In the genomic region with DNA sequence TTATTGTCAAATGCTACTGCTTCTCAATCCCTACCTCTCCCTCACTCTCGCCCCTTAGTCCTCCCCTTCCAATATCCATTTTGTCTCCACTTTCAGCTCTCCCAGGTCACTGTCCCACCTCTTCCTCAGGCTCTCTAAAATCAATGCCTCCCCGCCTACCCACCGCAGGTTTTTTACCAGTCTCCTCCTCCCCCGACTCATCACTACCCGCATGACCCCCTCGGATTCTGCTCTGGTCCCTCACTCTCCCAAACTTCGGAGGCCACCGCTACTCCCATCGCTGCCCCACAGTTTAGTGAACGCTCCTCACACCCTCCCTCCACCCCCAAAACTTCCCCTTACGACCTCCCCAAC, we compare ENCODE assay signal across 8 cellular contexts. TPM values are rescaled to one million over a fixed set of nuclear protein-coding genes. Genes with fewer than 3 reads are reported as not detected.
DNase-seq lines count a peak whose midpoint lies in the region; ATAC-seq, FAIRE-seq and TF ChIP-seq lines count a peak whose summit lies in the region.

No MANE protein-coding gene starts in this region.

- peaks cover 21% of the 10 kb centered on the region for H3K4me1 Mint-ChIP-seq in Calu3 (ENCODE audit: low read depth, unreplicated experiment)
- H3K4me1 Mint-ChIP-seq in T-helper 17 cell, result peaks cover 29% of the 10 kb centered on the region

- CTCF ChIA-PET in Calu3 (lab: Charles Lee), result interaction anchor here (0.9 kb wide), 1 partner anchor 479 kb away, joined by 3 read pairs; no protein-coding TSS in a partner anchor
- CTCF ChIA-PET in HEK293T (lab: Yijun Ruan, JAX), result interaction anchor here (0.6 to 1.4 kb wide), 7 partner anchors 12 to 1017 kb away, joined by 3 to 10 read pairs (median 4); no protein-coding TSS in a partner anchor
- CTCF ChIA-PET in H1 (lab: Charles Lee; ENCODE audit: partially characterized antibody), result interaction anchor here (0.6 to 1.4 kb wide), 7 partner anchors 11 to 659 kb away, joined by 3 to 5 read pairs (median 4); no protein-coding TSS in a partner anchor

- peak overlapping the region; percentile 81 for H3K4me3 Mint-ChIP-seq in Calu3 (ENCODE audit: low read depth, unreplicated experiment)
- H3K4me3 Mint-ChIP-seq in T-helper 17 cell, result peak overlapping the region; percentile 99

- peak overlapping the region; percentile 69 to 88 (median 82) for H3K4me3 ChIP-seq in H1 (ENCODE audit: extremely low read depth in 1 of 4, insufficient read depth in 2 of 4, low read depth in 3 of 4, low read length in 4 of 4)
- H3K4me3 ChIP-seq in mucosa of rectum (ENCODE audit: low read length in 2 of 2), result peak overlapping the region; percentile 79 to 84
- H3K4me3 ChIP-seq in aorta (ENCODE audit: low read length in 2 of 2), result peak overlapping the region; percentile 67 to 81

- no peaks in the 10 kb centered on the region for H3K27me3 ChIP-seq in H1 (replicated peaks in 1 of 4; ENCODE audit: control insufficient read depth in 3 of 4, extremely low read depth in 1 of 4, insufficient read depth in 3 of 4, low read length in 3 of 4)
- H3K27me3 ChIP-seq in mucosa of rectum (ENCODE audit: control insufficient read depth in 2 of 2, insufficient read depth in 2 of 2, low read length in 2 of 2), result no peaks in the 10 kb centered on the region
- H3K27me3 ChIP-seq in aorta (ENCODE audit: control insufficient read depth in 1 of 2, insufficient read depth in 2 of 2, low read length in 1 of 2), result no peaks in the 10 kb centered on the region

- no TSS peak for BruUV-seq in Calu3 (replicated peaks; lab: Mats Ljungman, UMichigan)

- peak overlapping the region; percentile 42 for H3K56ac ChIP-seq in H1 (replicated peaks; ENCODE audit: insufficient read length, low read depth, low read length)

- TF ChIP-seq CTCF in Calu3 (IDR thresholded peaks at IDR 0.05; ENCODE audit: unreplicated experiment) (no peak), H1 (IDR thresholded peaks at IDR 0.05; ENCODE audit: control extremely low read depth in 1 of 3, insufficient read depth in 1 of 3, low read depth in 1 of 3, low read length in 3 of 3) (no peak)

- no peak overlapping the region for H2BK15ac ChIP-seq in H1 (ENCODE audit: low read length)

- 0 out of 8 replicates have a peak, but pooled peaks cover 0 to 3% (median 0%) of the 10 kb centered on the region in 4 experiments for H3K36me3 ChIP-seq in H1 (ENCODE audit: control insufficient read depth in 2 of 4, insufficient read depth in 4 of 4, low read length in 3 of 4)
- no peaks in the 10 kb centered on the region for H3K36me3 ChIP-seq in mucosa of rectum (ENCODE audit: control insufficient read depth in 2 of 2, insufficient read depth in 2 of 2, low read length in 2 of 2)
- H3K36me3 ChIP-seq in aorta (ENCODE audit: control insufficient read depth in 1 of 2, insufficient read depth in 2 of 2, low read length in 1 of 2), result no peaks in the 10 kb centered on the region

- peaks cover 3% of the 10 kb centered on the region; the same call in 1 of the 2 replicates for H3K23me2 ChIP-seq in H1 (ENCODE audit: low read depth, low read length)

- H4K91ac ChIP-seq in H1 (replicated peaks; ENCODE audit: insufficient read length, low read length), result peak overlapping the region; percentile 96

- no peak for DNase-seq in Calu3
- DNase-seq in HEK293T (ENCODE audit: extremely low spot score), result peak; percentile 12
- peak in 1 of 3 donors; percentile 29 for DNase-seq in T-helper 17 cell
- no peak for DNase-seq in H1 (ENCODE audit: low read depth in 1 of 2, low spot score in 2 of 2)
- DNase-seq in aorta, result no peak
- DNase-seq in cerebellar cortex (ENCODE audit: low spot score), result no peak

- H2BK20ac ChIP-seq in H1 (ENCODE audit: low read length), result no peak overlapping the region

- H3K9ac ChIP-seq in H1 (replicated peaks in 1 of 4; ENCODE audit: extremely low read depth in 1 of 4, low read depth in 3 of 4, low read length in 3 of 4) (peak overlapping the region; percentile 8 to 87 (median 80)), mucosa of rectum (ENCODE audit: low read depth in 1 of 2, low read length in 2 of 2) (peak overlapping the region; percentile 83 to 85)

- no peak overlapping the region; the same call in 1 of the 2 replicates for H4K8ac ChIP-seq in H1 (ENCODE audit: extremely low read depth, insufficient read depth, low read length)

- peaks cover 0 to 4% of the 10 kb centered on the region in 2 experiments for H4K20me1 ChIP-seq in H1 (replicated peaks in 1 of 2; ENCODE audit: control insufficient read depth in 1 of 2, insufficient read depth in 2 of 2, low read length in 2 of 2)

- H3K9me3 ChIP-seq in T-helper 17 cell (ENCODE audit: control insufficient read depth, low read length, poor library complexity, severe bottlenecking) (no peaks in the 10 kb centered on the region), H1 (ENCODE audit: insufficient read depth in 2 of 2, low read depth in 1 of 2, low read length in 1 of 2) (no peaks in the 10 kb centered on the region), mucosa of rectum (ENCODE audit: control insufficient read depth in 2 of 2, low read length in 2 of 2) (no peaks in the 10 kb centered on the region), aorta (ENCODE audit: control insufficient read depth, low read length) (no peaks in the 10 kb centered on the region)

- H3K4me2 ChIP-seq in H1 (ENCODE audit: insufficient read depth in 1 of 2, low read depth in 2 of 2, low read length in 2 of 2), result peak overlapping the region; percentile 66 to 79

- WGBS in H1 (ENCODE audit: extremely low coverage in 1 of 2, insufficient coverage in 1 of 2, insufficient read length in 1 of 2, insufficient replicate concordance in 2 of 2, low coverage in 1 of 2, low lambda C conversion rate in 2 of 2, missing lambda C conversion rate in 1 of 2), 2 experiments, result 3% methylated on average over 5 of the region's 11 CpGs; no CpG with 5 or more reads in 1 of the 2 experiments
- WGBS in aorta, 2 donors, result 0 to 1% methylated on average over 11 of the region's 11 CpGs

- FAIRE-seq in H1 (lab: Jason Lieb, UNC), result no peak

- H3K36me3 Mint-ChIP-seq in Calu3 (ENCODE audit: insufficient read depth, unreplicated experiment) (peaks cover 14% of the 10 kb centered on the region), T-helper 17 cell (ENCODE audit: low read depth) (peaks cover 7% of the 10 kb centered on the region)

- H2BK5ac ChIP-seq in H1 (ENCODE audit: low read depth, low read length), result peak overlapping the region; percentile 90

- no peaks in the 10 kb centered on the region for H3K9me3 Mint-ChIP-seq in Calu3 (ENCODE audit: low read depth, unreplicated experiment)

- POLR2A ChIA-PET in HEK293T (lab: Yijun Ruan, JAX) (interaction anchor here (1.0 to 3.8 kb wide), 8 partner anchors 9 to 115 kb away, joined by 3 to 14 read pairs (median 3); no protein-coding TSS in a partner anchor), H1 (lab: Charles Lee; ENCODE audit: partially characterized antibody) (interaction anchor here (0.7 to 2.0 kb wide), 8 partner anchors 10 to 179 kb away, joined by 3 to 12 read pairs (median 3); no protein-coding TSS in a partner anchor)

- 0 out of 2 replicates have a peak, but pooled peaks cover 2% of the 10 kb centered on the region for H3K79me1 ChIP-seq in H1 (ENCODE audit: low read depth, low read length)

- peaks cover 0 to 49% of the 10 kb centered on the region in 2 experiments; a peak in 2 of 4 replicates for H3K79me2 ChIP-seq in H1 (ENCODE audit: control insufficient read depth in 1 of 2, insufficient read depth in 2 of 2, low read length in 2 of 2)

- no peak for TF ChIP-seq EP300 in H1 (IDR thresholded peaks at IDR 0.05; ENCODE audit: borderline replicate concordance in 1 of 2, low read depth in 2 of 2, low read length in 2 of 2)

- TF ChIP-seq RAD21 in H1 (IDR thresholded peaks at IDR 0.05 in 1 of 2, conservative IDR thresholded peaks at IDR 0.05 in 1 of 2; ENCODE audit: low read depth in 2 of 2, low read length in 2 of 2), result no peak

- ATAC-seq in T-helper 17 cell, result peak; percentile 6
- ATAC-seq in aorta (ENCODE audit: low FRiP score), result no peak
- ATAC-seq in HG03175 (IDR thresholded peaks at IDR 0.05; ENCODE audit: unreplicated experiment), result no peak

- H3K27ac Mint-ChIP-seq in Calu3 (ENCODE audit: unreplicated experiment), result peak overlapping the region; percentile 41
- H3K27ac Mint-ChIP-seq in T-helper 17 cell, result peak overlapping the region; percentile 98

- H2BK12ac ChIP-seq in H1 (ENCODE audit: low read depth, low read length), result 0 out of 2 replicates have a peak overlapping the region, but pooled peaks have one; percentile 39

- no peaks in the 10 kb centered on the region for H3K27me3 Mint-ChIP-seq in Calu3 (ENCODE audit: unreplicated experiment)
- no peaks in the 10 kb centered on the region for H3K27me3 Mint-ChIP-seq in T-helper 17 cell

- H3K18ac ChIP-seq in H1 (ENCODE audit: extremely low read depth, low read length), result peak overlapping the region; percentile 97

- TF ChIP-seq POLR2A in H1 (IDR thresholded peaks at IDR 0.05; ENCODE audit: control extremely low read depth in 1 of 2, low read depth in 2 of 2, low read length in 2 of 2), result no peak

- peak overlapping the region; percentile 94 for H4K5ac ChIP-seq in H1 (ENCODE audit: insufficient read length, low read depth, low read length)

- no peak overlapping the region for H3K14ac ChIP-seq in H1 (ENCODE audit: insufficient read length)

- H3K4me1 ChIP-seq in H1 (replicated peaks in 1 of 4; ENCODE audit: control insufficient read depth in 3 of 4, insufficient read depth in 4 of 4, low read length in 3 of 4) (peaks cover 0 to 3% (median 3%) of the 10 kb centered on the region in 4 experiments; a peak in 4 of 7 replicates), mucosa of rectum (ENCODE audit: control insufficient read depth in 2 of 2, insufficient read depth in 2 of 2, low read length in 2 of 2) (peaks cover 21 to 31% of the 10 kb centered on the region in 2 donors), aorta (ENCODE audit: control insufficient read depth in 1 of 2, insufficient read depth in 2 of 2, low read length in 2 of 2) (no peaks in the 10 kb centered on the region)

- 0 out of 2 replicates have a peak overlapping the region, but pooled peaks have one; percentile 64 for H2AFZ ChIP-seq in H1 (ENCODE audit: low read length)

- peak overlapping the region; percentile 96 for H3K4ac ChIP-seq in H1 (replicated peaks; ENCODE audit: insufficient read length, low read depth, low read length)

- H2AK5ac ChIP-seq in H1 (ENCODE audit: low read depth, low read length), result no peak overlapping the region

- no peak overlapping the region for H2BK120ac ChIP-seq in H1 (replicated peaks; ENCODE audit: low read depth, low read length)

- no peak overlapping the region for H3K23ac ChIP-seq in H1 (ENCODE audit: insufficient read length)

- H3K27ac ChIP-seq in H1 (ENCODE audit: low read depth, low read length), result peak overlapping the region; percentile 77; the same call in 1 of the 2 replicates
- H3K27ac ChIP-seq in mucosa of rectum (ENCODE audit: low read depth in 2 of 2, low read length in 2 of 2), result peak overlapping the region; percentile 81 to 89
- H3K27ac ChIP-seq in aorta (ENCODE audit: low read depth in 1 of 2, low read length in 2 of 2), result no peak overlapping the region

- intact Hi-C loops in Calu3 (cut with micrococcal nuclease; ENCODE audit: unreplicated experiment), result no loop called here
- intact Hi-C loops in aorta (cut with DNase I), result loop anchor here in 1 of 2 donors (10.0 kb wide), 1 partner anchor 151 kb away; the partner anchor contains the start of gene RNF135

RNA-seq across cellular contexts. Expression of gene CRLF3, which starts 0.5 kb away (rescaled TPM):
- total RNA-seq in Calu3 (2022), result 9.8 and 11.5 TPM in 2 replicates
- 10 to 100 TPM; 46.1 to 46.7 TPM for total RNA-seq in T-helper 17 cell
- total RNA-seq in H1 (2021; fragmentation: NEBNext Ultra II Directional; extraction: Animal tissue kit (Norgen Biotek cat#: 25700)), result 21.0 and 22.7 TPM in 2 replicates
- polyA plus RNA-seq in H1 (2011; rRNA removed), result 8.7 and 12.7 TPM in 2 replicates
- polyA plus RNA-seq in H1 (2011; cell fraction: cytosol; rRNA removed), result 14.3 TPM
- 4.0 TPM for polyA plus RNA-seq in H1 (2011; cell fraction: nucleus; rRNA removed)
- polyA plus RNA-seq in H1 (2012, experiment 1 of 2), result 13.2 to 25.9 TPM (median 13.8 TPM) in 4 replicates
- 2.8 TPM for polyA plus RNA-seq in H1 (2012, experiment 2 of 2)
- 9.4 TPM for polyA plus RNA-seq in H1 (2013, experiment 1 of 2)
- polyA plus RNA-seq in H1 (2013, experiment 2 of 2), result 8.7 TPM
- polyA minus RNA-seq in H1 (2011; rRNA and poly(A)+ RNA removed), result 14.4 and 18.0 TPM in 2 replicates
- 14.4 TPM for polyA minus RNA-seq in H1 (2011; cell fraction: cytosol; rRNA and poly(A)+ RNA removed)
- 9.4 TPM for polyA minus RNA-seq in H1 (2011; cell fraction: nucleus; rRNA and poly(A)+ RNA removed)
- 10 to 100 TPM; 11.3 to 19.0 TPM for total RNA-seq in aorta
- polyA plus RNA-seq in aorta, result 1 to 10 TPM; 4.3 to 6.5 TPM

RNA-seq across cellular contexts. Expression of gene ATAD5, which starts 7.8 kb away (rescaled TPM):
- total RNA-seq in Calu3 (2022) (16.9 and 18.4 TPM in 2 replicates), T-helper 17 cell (1 to 10 TPM; 2.7 to 4.2 TPM), aorta (1 to 10 TPM; 1.2 to 1.6 TPM)
- 25.6 and 30.0 TPM in 2 replicates for total RNA-seq in H1 (2021; fragmentation: NEBNext Ultra II Directional; extraction: Animal tissue kit (Norgen Biotek cat#: 25700))
- polyA plus RNA-seq in H1 (2011; rRNA removed) (3.0 and 3.5 TPM in 2 replicates), aorta (under 1 TPM in 1 of 2 donors, not detected in 1; 0.28 TPM)
- polyA plus RNA-seq in H1 (2011; cell fraction: cytosol; rRNA removed), result 5.9 TPM
- polyA plus RNA-seq in H1 (2011; cell fraction: nucleus; rRNA removed), result 5.0 TPM
- polyA plus RNA-seq in H1 (2012, experiment 1 of 2), result 4.5 to 8.8 TPM (median 5.5 TPM) in 4 replicates
- 0.41 TPM for polyA plus RNA-seq in H1 (2012, experiment 2 of 2)
- 17.2 TPM for polyA plus RNA-seq in H1 (2013, experiment 1 of 2)
- polyA plus RNA-seq in H1 (2013, experiment 2 of 2), result 15.0 TPM
- polyA minus RNA-seq in H1 (2011; rRNA and poly(A)+ RNA removed), result 7.4 and 11.1 TPM in 2 replicates
- 18.3 TPM for polyA minus RNA-seq in H1 (2011; cell fraction: cytosol; rRNA and poly(A)+ RNA removed)
- 34.9 TPM for polyA minus RNA-seq in H1 (2011; cell fraction: nucleus; rRNA and poly(A)+ RNA removed)

Comparison
In these comparisons a context has a peak if more than half of its experiments do, and no peak if none do; other contexts are left out.
1. H3K27ac ChIP-seq: peak in H1 (single experiment) and mucosa of rectum (2 of 2); none in aorta (0 of 2).
2. Peak in every context shown above with its lines, with median percentiles within 50 percentile points of each other: H3K4me3 ChIP-seq.